10 cellular contexts compared by ENCODE assay signal in the genomic region with DNA sequence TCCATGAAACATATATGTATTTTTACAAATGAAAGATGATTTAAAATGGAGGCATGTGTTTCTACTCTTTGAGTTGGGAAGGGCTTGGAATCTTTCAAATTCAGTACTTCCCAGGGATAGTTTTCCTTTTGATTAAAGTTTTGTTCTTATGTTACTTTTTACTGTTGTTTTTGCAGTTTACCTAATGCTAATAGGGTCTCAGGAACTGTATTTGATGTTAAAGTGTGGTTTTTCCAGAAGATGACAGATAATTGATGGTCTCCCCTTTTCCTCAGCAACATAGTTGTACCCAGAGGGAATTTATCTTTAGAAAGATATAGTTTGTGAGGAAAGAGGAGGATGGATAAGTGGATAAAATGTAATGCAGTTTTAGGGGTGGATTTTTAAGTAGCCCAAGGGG. TPM values are rescaled to one million over a fixed set of nuclear protein-coding genes. Genes with fewer than 3 reads are reported as not detected.
A peak's percentile ranks its signal among the peaks of the same experiment; 100 is the strongest.
DNase-seq lines count a peak whose midpoint lies in the region; ATAC-seq and TF ChIP-seq lines count a peak whose summit lies in the region.
"Had no signal": no experiment of that assay in that cellular context is flagged by ENCODE, and none has a peak within 500 bp of the region (broad histone marks: within the 10 kb centered on the region; RNA-seq: fewer than 3 reads in every experiment).

No MANE protein-coding gene starts in this region.

- peaks cover 8% of the 10 kb centered on the region for H3K36me3 Mint-ChIP-seq in activated naive CD8-positive, alpha-beta T cell
- H3K36me3 Mint-ChIP-seq in type B pancreatic cell: peaks cover 43% of the 10 kb centered on the region

- peaks cover 28 to 69% (median 65%) of the 10 kb centered on the region in 9 donors for H3K4me1 ChIP-seq in heart right ventricle
- H3K4me1 ChIP-seq in lower lobe of right lung: peaks cover 64% of the 10 kb centered on the region

- H3K27ac Mint-ChIP-seq in activated naive CD8-positive, alpha-beta T cell: peak overlapping the region; percentile 92
- peak overlapping the region; percentile 95 for H3K27ac Mint-ChIP-seq in type B pancreatic cell

- peak overlapping the region; percentile 96 for H3K4me3 Mint-ChIP-seq in activated naive CD8-positive, alpha-beta T cell
- H3K4me3 Mint-ChIP-seq in type B pancreatic cell: peak overlapping the region; percentile 89

- H3K4me3 ChIP-seq in heart right ventricle: peak overlapping the region in 6 of 10 donors; percentile 8 to 92 (median 82)
- H3K4me3 ChIP-seq in lower lobe of right lung: peak overlapping the region; percentile 6

- H3K27ac ChIP-seq in heart right ventricle (peak overlapping the region in 6 of 10 donors; percentile 11 to 100 (median 78)), lower lobe of right lung (no peak overlapping the region)

- ATAC-seq in heart right ventricle: no peak
- ATAC-seq in left ventricle myocardium superior: no peak
- ATAC-seq in lower lobe of right lung: no peak
- ATAC-seq in GM18861 (IDR thresholded peaks at IDR 0.05; ENCODE audit: unreplicated experiment): no peak
- ATAC-seq in HG03025 (IDR thresholded peaks at IDR 0.05; ENCODE audit: low FRiP score, unreplicated experiment): no peak

- H3K27me3 ChIP-seq in heart right ventricle: no peaks in the 10 kb centered on the region
- no peaks in the 10 kb centered on the region for H3K27me3 ChIP-seq in lower lobe of right lung (ENCODE audit: low read depth)

- no peak for DNase-seq in heart right ventricle
- no peak for DNase-seq in left ventricle myocardium superior
- no peak for DNase-seq in lower lobe of right lung
- no peak for DNase-seq in type B pancreatic cell (ENCODE audit: extremely low spot score, unreplicated experiment)
- DNase-seq in amniotic stem cell (lab: John Stamatoyannopoulos, UW): no peak
- DNase-seq: NCI-H2107 had no signal

- TF ChIP-seq CTCF in heart right ventricle (IDR thresholded peaks at IDR 0.05) (no peak), lower lobe of right lung (IDR thresholded peaks at IDR 0.05) (no peak), type B pancreatic cell (conservative IDR thresholded peaks at IDR 0.05) (no peak)

- peaks cover 63% of the 10 kb centered on the region for H3K4me1 Mint-ChIP-seq in activated naive CD8-positive, alpha-beta T cell (ENCODE audit: low read depth)
- peaks cover 61% of the 10 kb centered on the region for H3K4me1 Mint-ChIP-seq in type B pancreatic cell (ENCODE audit: unreplicated experiment)

- no peaks in the 10 kb centered on the region for H3K9me3 Mint-ChIP-seq in activated naive CD8-positive, alpha-beta T cell (ENCODE audit: low read depth)
- H3K9me3 Mint-ChIP-seq in type B pancreatic cell: no peaks in the 10 kb centered on the region

- H3K27me3 Mint-ChIP-seq in activated naive CD8-positive, alpha-beta T cell: no peaks in the 10 kb centered on the region
- H3K27me3 Mint-ChIP-seq in type B pancreatic cell: no peaks in the 10 kb centered on the region

- H3K36me3 ChIP-seq in heart right ventricle (peaks cover 0 to 41% (median 5%) of the 10 kb centered on the region in 9 donors), lower lobe of right lung (peaks cover 19% of the 10 kb centered on the region)

- H3K9me3 ChIP-seq in heart right ventricle: no peaks in the 10 kb centered on the region
- H3K9me3 ChIP-seq in lower lobe of right lung: no peaks in the 10 kb centered on the region

- intact Hi-C loops in heart right ventricle (cut with DNase I) (loop anchor here in 6 of 10 donors (5.0 to 10.0 kb wide), 3 partner anchors 88 to 138 kb away; partner anchors contain the start of genes ATP5F1E (in 5 of the 6), NELFCD (in 4 of the 6) and TUBB1 (in 1 of the 6)), left ventricle myocardium superior (cut with micrococcal nuclease) (loop anchor here (5.0 kb wide), 1 partner anchor 98 kb away; no protein-coding TSS in a partner anchor), lower lobe of right lung (cut with DNase I) (no loop called here)

RNA-seq across cellular contexts. Expression of gene GNAS, which starts 42.1 kb away (rescaled TPM):
- total RNA-seq in heart right ventricle (1,000 to 10,000 TPM; 1,348 to 2,208 (median 1,783) TPM), left ventricle myocardium superior (1,575 TPM), lower lobe of right lung (744 TPM), type B pancreatic cell (ENCODE audit: low replicate concordance) (1,005 and 1,406 TPM in 2 replicates)
- 1,000 to 10,000 TPM; 1,614 to 5,181 TPM for polyA plus RNA-seq in heart right ventricle

RNA-seq across cellular contexts. Expression of gene GNAS-AS1, which starts 44.0 kb away (rescaled TPM):
- total RNA-seq in heart right ventricle (1 to 10 TPM in 1 of 10 donors, under 1 TPM in 9; 0.15 to 1.5 (median 0.41) TPM), left ventricle myocardium superior (0.35 TPM), lower lobe of right lung (0.97 TPM), type B pancreatic cell (ENCODE audit: low replicate concordance) (1.7 and 6.1 TPM in 2 replicates)
- 1 to 10 TPM in 1 of 2 donors, under 1 TPM in 1; 0.06 to 1.1 TPM for polyA plus RNA-seq in heart right ventricle
- total RNA-seq: lung microvascular endothelial cell had no signal
